ENCODE assay signal across 23 cellular contexts in the genomic region with DNA sequence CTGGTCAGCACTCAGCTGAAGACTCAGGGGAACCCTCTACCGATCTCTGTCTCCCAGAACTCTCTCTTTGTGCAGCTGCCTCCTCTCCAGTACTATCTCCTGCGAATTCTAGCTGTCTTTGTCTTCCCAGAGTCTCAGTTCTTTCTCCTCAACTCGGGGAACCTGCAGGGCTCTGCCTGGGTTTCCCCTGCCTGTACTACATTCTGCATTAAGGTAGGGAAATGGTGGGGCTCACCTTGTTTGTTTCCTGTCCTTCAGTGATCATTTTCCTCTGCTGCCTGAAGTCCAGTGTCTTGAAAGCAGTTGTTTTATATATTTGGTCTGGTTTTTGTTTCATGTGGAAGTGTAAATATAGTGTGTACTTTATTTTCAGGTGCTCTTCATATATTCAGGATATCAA. TPM values are rescaled to one million over a fixed set of nuclear protein-coding genes. Genes with fewer than 3 reads are reported as not detected.
"Had no signal": no experiment of that assay in that cellular context is flagged by ENCODE, and none has a peak within 500 bp of the region (broad histone marks: within the 10 kb centered on the region; RNA-seq: fewer than 3 reads in every experiment).

No MANE protein-coding gene starts in this region.

- H3K27ac ChIP-seq: esophagus muscularis mucosa, gastroesophageal sphincter, heart right ventricle, left lung, thyroid gland had no signal

- H3K27me3 Mint-ChIP-seq: activated naive CD8-positive, alpha-beta T cell treated with anti-CD3 and anti-CD28 coated beads for 36 hours had no signal

- H3K36me3 ChIP-seq: esophagus muscularis mucosa, gastroesophageal sphincter, heart right ventricle, left lung, thyroid gland had no signal

- H3K4me3 Mint-ChIP-seq: activated CD4-positive, alpha-beta memory T cell treated with anti-CD3 and anti-CD28 coated beads, Interleukin-2, amount 10 ng/mL, durations not matched to agents 7 days and 5 days; activated CD8-positive, alpha-beta memory T cell treated with anti-CD3 and anti-CD28 coated beads, Interleukin-2, amount 10 ng/mL, durations not matched to agents 7 days and 5 days; activated naive CD8-positive, alpha-beta T cell treated with anti-CD3 and anti-CD28 coated beads for 36 hours; dendritic cell treated with granulocyte-macrophage colony-stimulating factor and Interleukin-4, amounts not matched to agents 40 ng/mL and 50 ng/mL, for 4 days; mesothelial cell of epicardium; natural killer cell treated with Interleukin-12 subunit alpha and Interleukin-12 subunit beta and Interleukin-15 and Interleukin-18, amount 100 ng/mL, for 72 hours; WTC11 had no signal

- H3K9me3 ChIP-seq: esophagus muscularis mucosa, thyroid gland had no signal

- DNase-seq: activated CD4-positive, alpha-beta memory T cell treated with anti-CD3 and anti-CD28 coated beads, Interleukin-2, amount 10 ng/mL, durations not matched to agents 7 days and 5 days; activated CD4-positive, alpha-beta T cell treated with anti-CD3 and anti-CD28 coated beads for 4 hours; activated CD8-positive, alpha-beta memory T cell treated with anti-CD3 and anti-CD28 coated beads, Interleukin-2, amount 10 ng/mL, durations not matched to agents 7 days and 5 days; activated naive CD8-positive, alpha-beta T cell treated with anti-CD3 and anti-CD28 coated beads for 36 hours; amniotic stem cell; effector CD8-positive, alpha-beta T cell; heart right ventricle; left lung; occipital lobe; stimulated activated CD4-positive, alpha-beta T cell treated with anti-CD3 and anti-CD28 coated beads, Interleukin-12 subunit alpha, Interleukin-12 subunit beta, amount 100 ng/mL, for 4 hours; stimulated activated CD4-positive, alpha-beta T cell treated with anti-CD3 and anti-CD28 coated beads, Interleukin-1b, Interleukin-23, amount 100 ng/mL, for 48 hours; stimulated activated CD8-positive, alpha-beta memory T cell treated with anti-CD3 and anti-CD28 coated beads, Interleukin-4, amount 100 ng/mL, for 48 hours; stimulated activated naive CD4-positive, alpha-beta T cell; thyroid gland had no signal

- H3K27ac Mint-ChIP-seq: activated CD4-positive, alpha-beta memory T cell treated with anti-CD3 and anti-CD28 coated beads, Interleukin-2, amount 10 ng/mL, durations not matched to agents 7 days and 5 days; activated CD8-positive, alpha-beta memory T cell treated with anti-CD3 and anti-CD28 coated beads, Interleukin-2, amount 10 ng/mL, durations not matched to agents 7 days and 5 days; activated naive CD8-positive, alpha-beta T cell treated with anti-CD3 and anti-CD28 coated beads for 36 hours; dendritic cell treated with granulocyte-macrophage colony-stimulating factor and Interleukin-4, amounts not matched to agents 40 ng/mL and 50 ng/mL, for 4 days; mesothelial cell of epicardium; natural killer cell treated with Interleukin-12 subunit alpha and Interleukin-12 subunit beta and Interleukin-15 and Interleukin-18, amount 100 ng/mL, for 72 hours; WTC11 had no signal

- H3K4me1 ChIP-seq: esophagus muscularis mucosa, gastroesophageal sphincter, heart right ventricle, left lung, thyroid gland had no signal

- H3K27me3 ChIP-seq: thyroid gland had no signal

- H3K4me1 Mint-ChIP-seq: activated CD4-positive, alpha-beta memory T cell treated with anti-CD3 and anti-CD28 coated beads, Interleukin-2, amount 10 ng/mL, durations not matched to agents 7 days and 5 days; activated CD8-positive, alpha-beta memory T cell treated with anti-CD3 and anti-CD28 coated beads, Interleukin-2, amount 10 ng/mL, durations not matched to agents 7 days and 5 days; activated naive CD8-positive, alpha-beta T cell treated with anti-CD3 and anti-CD28 coated beads for 36 hours; mesothelial cell of epicardium had no signal

- H3K4me3 ChIP-seq: esophagus muscularis mucosa, gastroesophageal sphincter, heart right ventricle, left lung, thyroid gland had no signal

- H3K9me3 Mint-ChIP-seq: activated CD4-positive, alpha-beta memory T cell treated with anti-CD3 and anti-CD28 coated beads, Interleukin-2, amount 10 ng/mL, durations not matched to agents 7 days and 5 days had no signal

- H3K36me3 Mint-ChIP-seq: activated CD8-positive, alpha-beta memory T cell treated with anti-CD3 and anti-CD28 coated beads, Interleukin-2, amount 10 ng/mL, durations not matched to agents 7 days and 5 days; activated naive CD8-positive, alpha-beta T cell treated with anti-CD3 and anti-CD28 coated beads for 36 hours; mesothelial cell of epicardium; natural killer cell treated with Interleukin-12 subunit alpha and Interleukin-12 subunit beta and Interleukin-15 and Interleukin-18, amount 100 ng/mL, for 72 hours had no signal

- ATAC-seq: activated CD8-positive, alpha-beta memory T cell treated with anti-CD3 and anti-CD28 coated beads, Interleukin-2, amount 10 ng/mL, durations not matched to agents 7 days and 5 days; gastroesophageal sphincter; heart right ventricle; left lung; natural killer cell treated with Interleukin-12 subunit alpha and Interleukin-12 subunit beta and Interleukin-15 and Interleukin-18, amount 100 ng/mL, for 72 hours; WTC11 had no signal

RNA-seq across cellular contexts. Expression of a gene that starts 43.1 kb away (rescaled TPM):
- total RNA-seq: activated CD8-positive, alpha-beta memory T cell treated with anti-CD3 and anti-CD28 coated beads, Interleukin-2, amount 10 ng/mL, durations not matched to agents 7 days and 5 days; activated naive CD8-positive, alpha-beta T cell treated with anti-CD3 and anti-CD28 coated beads for 36 hours; endothelial cell of umbilical vein; heart right ventricle; natural killer cell treated with Interleukin-12 subunit alpha and Interleukin-12 subunit beta and Interleukin-15 and Interleukin-18, amount 100 ng/mL, for 72 hours; subcutaneous adipose tissue; ureter had no signal
- polyA plus RNA-seq: endothelial cell of umbilical vein, heart right ventricle had no signal
